In the genomic region with DNA sequence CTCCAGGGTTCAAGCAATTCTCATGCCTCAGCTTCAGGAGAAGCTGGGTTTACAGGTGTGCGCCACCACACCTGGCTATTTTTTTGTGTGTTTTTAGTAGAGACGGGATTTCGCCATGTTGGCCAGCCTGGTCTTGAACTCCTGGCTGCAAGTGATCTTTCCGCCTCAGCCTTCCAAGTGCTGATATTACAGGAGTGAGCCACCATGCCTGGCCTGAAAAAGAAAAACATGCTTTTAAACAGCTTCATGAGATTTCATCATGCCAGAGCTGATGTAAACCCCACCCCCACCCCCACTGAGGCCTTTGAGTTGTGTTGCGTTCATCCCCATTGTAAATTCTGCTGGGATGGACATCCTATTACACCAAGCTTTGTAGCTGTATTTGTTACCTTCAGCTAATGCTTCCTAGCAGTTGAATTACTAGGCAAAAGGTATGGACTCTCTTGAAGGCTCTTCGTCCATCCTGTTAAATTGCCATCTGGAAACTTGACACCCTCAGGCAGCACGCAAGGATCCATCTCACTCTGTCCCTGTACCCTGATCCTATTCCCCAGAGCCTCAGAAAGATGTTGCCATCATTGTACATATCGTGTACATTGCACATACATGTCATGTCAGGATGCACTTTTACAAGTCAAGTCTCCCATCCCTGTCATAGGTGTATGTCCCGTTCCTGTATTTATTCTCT, we compare ENCODE assay signal across 1 cellular context.
TF ChIP-seq lines count a peak whose summit lies in the region.

No MANE protein-coding gene starts in this region.

TF ChIP-seq in H1, 55 proteins besides CTCF, POLR2A, EP300 and RAD21:
- TF ChIP-seq PHF8 (conservative IDR thresholded peaks at IDR 0.05; ENCODE audit: low read depth, low read length) (no peak), JUN (IDR thresholded peaks at IDR 0.05; ENCODE audit: low read depth, low read length) (no peak), CEBPB (IDR thresholded peaks at IDR 0.05; ENCODE audit: low read depth, low read length) (no peak), SUZ12 (IDR thresholded peaks at IDR 0.05; ENCODE audit: low read length) (no peak), BACH1 (IDR thresholded peaks at IDR 0.05; ENCODE audit: low read length) (no peak), YY1 (IDR thresholded peaks at IDR 0.05; ENCODE audit: low read depth, low read length) (no peak), SIX5 (IDR thresholded peaks at IDR 0.05; ENCODE audit: low read depth, low read length) (no peak), KDM1A (IDR thresholded peaks at IDR 0.05; ENCODE audit: borderline replicate concordance, low read length) (no peak), BCL11A (IDR thresholded peaks at IDR 0.05; ENCODE audit: low read depth in 2 of 2, low read length in 2 of 2) (no peak), CBX5 (IDR thresholded peaks at IDR 0.05; ENCODE audit: low read depth, low read length) (no peak), CREB1 (IDR thresholded peaks at IDR 0.05) (no peak), SP4 (IDR thresholded peaks at IDR 0.05; ENCODE audit: low read length) (no peak), SAP30 (IDR thresholded peaks at IDR 0.05; ENCODE audit: insufficient read depth, insufficient replicate concordance, low read length) (no peak), CBX8 (IDR thresholded peaks at IDR 0.05; ENCODE audit: borderline replicate concordance, low read depth, low read length) (no peak), RBBP5 (IDR thresholded peaks at IDR 0.05; ENCODE audit: borderline replicate concordance, low read depth, low read length) (no peak)
- TF ChIP-seq, protein P1, sequence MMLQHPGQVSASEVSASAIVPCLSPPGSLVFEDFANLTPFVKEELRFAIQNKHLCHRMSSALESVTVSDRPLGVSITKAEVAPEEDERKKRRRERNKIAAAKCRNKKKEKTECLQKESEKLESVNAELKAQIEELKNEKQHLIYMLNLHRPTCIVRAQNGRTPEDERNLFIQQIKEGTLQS (IDR thresholded peaks at IDR 0.05; ENCODE audit: insufficient read depth, low read depth, low read length): no peak
- TF ChIP-seq, protein P2, sequence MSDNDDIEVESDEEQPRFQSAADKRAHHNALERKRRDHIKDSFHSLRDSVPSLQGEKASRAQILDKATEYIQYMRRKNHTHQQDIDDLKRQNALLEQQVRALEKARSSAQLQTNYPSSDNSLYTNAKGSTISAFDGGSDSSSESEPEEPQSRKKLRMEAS (IDR thresholded peaks at IDR 0.05): no peak
- TF ChIP-seq, protein P3, sequence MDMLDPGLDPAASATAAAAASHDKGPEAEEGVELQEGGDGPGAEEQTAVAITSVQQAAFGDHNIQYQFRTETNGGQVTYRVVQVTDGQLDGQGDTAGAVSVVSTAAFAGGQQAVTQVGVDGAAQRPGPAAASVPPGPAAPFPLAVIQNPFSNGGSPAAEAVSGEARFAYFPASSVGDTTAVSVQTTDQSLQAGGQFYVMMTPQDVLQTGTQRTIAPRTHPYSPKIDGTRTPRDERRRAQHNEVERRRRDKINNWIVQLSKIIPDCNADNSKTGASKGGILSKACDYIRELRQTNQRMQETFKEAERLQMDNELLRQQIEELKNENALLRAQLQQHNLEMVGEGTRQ (IDR thresholded peaks at IDR 0.05; ENCODE audit: low read length): no peak
- TF ChIP-seq, protein P4, sequence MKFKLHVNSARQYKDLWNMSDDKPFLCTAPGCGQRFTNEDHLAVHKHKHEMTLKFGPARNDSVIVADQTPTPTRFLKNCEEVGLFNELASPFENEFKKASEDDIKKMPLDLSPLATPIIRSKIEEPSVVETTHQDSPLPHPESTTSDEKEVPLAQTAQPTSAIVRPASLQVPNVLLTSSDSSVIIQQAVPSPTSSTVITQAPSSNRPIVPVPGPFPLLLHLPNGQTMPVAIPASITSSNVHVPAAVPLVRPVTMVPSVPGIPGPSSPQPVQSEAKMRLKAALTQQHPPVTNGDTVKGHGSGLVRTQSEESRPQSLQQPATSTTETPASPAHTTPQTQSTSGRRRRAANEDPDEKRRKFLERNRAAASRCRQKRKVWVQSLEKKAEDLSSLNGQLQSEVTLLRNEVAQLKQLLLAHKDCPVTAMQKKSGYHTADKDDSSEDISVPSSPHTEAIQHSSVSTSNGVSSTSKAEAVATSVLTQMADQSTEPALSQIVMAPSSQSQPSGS (IDR thresholded peaks at IDR 0.05; ENCODE audit: low read length): no peak
- TF ChIP-seq, protein P5, sequence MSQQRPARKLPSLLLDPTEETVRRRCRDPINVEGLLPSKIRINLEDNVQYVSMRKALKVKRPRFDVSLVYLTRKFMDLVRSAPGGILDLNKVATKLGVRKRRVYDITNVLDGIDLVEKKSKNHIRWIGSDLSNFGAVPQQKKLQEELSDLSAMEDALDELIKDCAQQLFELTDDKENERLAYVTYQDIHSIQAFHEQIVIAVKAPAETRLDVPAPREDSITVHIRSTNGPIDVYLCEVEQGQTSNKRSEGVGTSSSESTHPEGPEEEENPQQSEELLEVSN (IDR thresholded peaks at IDR 0.05): no peak
